16 cellular contexts compared by ENCODE assay signal in genomic region chr1:169853335-169853734, GRCh38.
"Had no signal": no experiment of that assay in that cellular context is flagged by ENCODE, and none has a peak within 500 bp of the region (broad histone marks: within the 10 kb centered on the region; RNA-seq: fewer than 3 reads in every experiment).

No MANE protein-coding gene starts in this region.

- H3K4me3 Mint-ChIP-seq: activated naive CD8-positive, alpha-beta T cell; naive thymus-derived CD4-positive, alpha-beta T cell; stimulated activated naive CD8-positive, alpha-beta T cell treated with anti-CD3 and anti-CD28 coated beads, Interleukin-15, Interleukin-2, amounts not matched to agents 100 ng/mL and 50 ng/mL, for 24 hours; T-cell had no signal

- DNase-seq: activated CD4-positive, alpha-beta T cell treated with anti-CD3 and anti-CD28 coated beads, Interleukin-2, amount 50 U/mL, for 1 hour; activated CD4-positive, CD25-positive, alpha-beta regulatory T cell; activated effector memory CD4-positive, alpha-beta T cell treated with Interleukin-2 at 50 U/mL for 16 hours; activated T-cell treated with anti-CD3 and anti-CD28 coated beads for 4 hours; foreskin fibroblast; left colon; naive thymus-derived CD4-positive, alpha-beta T cell; right lobe of liver; T-cell; testis; upper lobe of right lung had no signal

- H3K27ac ChIP-seq: esophagus muscularis mucosa, prostate gland, right lobe of liver, testis, upper lobe of right lung had no signal

- H3K9me3 Mint-ChIP-seq: stimulated activated naive CD8-positive, alpha-beta T cell treated with anti-CD3 and anti-CD28 coated beads, Interleukin-15, Interleukin-2, amounts not matched to agents 100 ng/mL and 50 ng/mL, for 24 hours had no signal

- H3K27ac Mint-ChIP-seq: activated naive CD8-positive, alpha-beta T cell; stimulated activated naive CD8-positive, alpha-beta T cell treated with anti-CD3 and anti-CD28 coated beads, Interleukin-15, Interleukin-2, amounts not matched to agents 100 ng/mL and 50 ng/mL, for 24 hours; T-cell had no signal

- H3K4me1 ChIP-seq: esophagus muscularis mucosa, prostate gland, right lobe of liver, testis, upper lobe of right lung had no signal

- H3K9me3 ChIP-seq: esophagus muscularis mucosa, prostate gland, right lobe of liver, testis, upper lobe of right lung had no signal

- H3K27me3 Mint-ChIP-seq: activated naive CD8-positive, alpha-beta T cell; naive thymus-derived CD4-positive, alpha-beta T cell; stimulated activated naive CD8-positive, alpha-beta T cell treated with anti-CD3 and anti-CD28 coated beads, Interleukin-15, Interleukin-2, amounts not matched to agents 100 ng/mL and 50 ng/mL, for 24 hours; T-cell had no signal

- H3K4me3 ChIP-seq: esophagus muscularis mucosa, lung, prostate gland, right lobe of liver, testis, upper lobe of right lung had no signal

- H3K27me3 ChIP-seq: esophagus muscularis mucosa, right lobe of liver, testis, upper lobe of right lung had no signal
